In the genomic region with DNA sequence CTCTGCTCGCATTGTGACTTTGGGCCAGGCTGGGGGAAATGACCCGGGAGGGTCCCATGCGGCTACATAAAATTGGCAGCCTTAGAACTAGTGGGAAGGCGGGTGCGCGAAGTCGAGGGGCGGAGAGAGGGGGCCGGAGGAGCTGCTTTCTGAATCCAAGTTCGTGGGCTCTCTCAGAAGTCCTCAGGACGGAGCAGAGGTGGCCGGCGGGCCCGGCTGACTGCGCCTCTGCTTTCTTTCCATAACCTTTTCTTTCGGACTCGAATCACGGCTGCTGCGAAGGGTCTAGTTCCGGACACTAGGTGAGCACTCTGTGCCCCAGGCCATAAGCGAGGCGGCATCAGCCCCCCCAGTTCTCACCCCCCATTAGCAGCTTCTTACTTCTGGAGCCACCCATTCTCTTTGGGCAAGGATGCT, we compare ENCODE assay signal across 8 cellular contexts. TPM values are rescaled to one million over a fixed set of nuclear protein-coding genes. Genes with fewer than 3 reads are reported as not detected.
DNase-seq lines count a peak whose midpoint lies in the region; ATAC-seq, FAIRE-seq and TF ChIP-seq lines count a peak whose summit lies in the region.

A gene with protein sequence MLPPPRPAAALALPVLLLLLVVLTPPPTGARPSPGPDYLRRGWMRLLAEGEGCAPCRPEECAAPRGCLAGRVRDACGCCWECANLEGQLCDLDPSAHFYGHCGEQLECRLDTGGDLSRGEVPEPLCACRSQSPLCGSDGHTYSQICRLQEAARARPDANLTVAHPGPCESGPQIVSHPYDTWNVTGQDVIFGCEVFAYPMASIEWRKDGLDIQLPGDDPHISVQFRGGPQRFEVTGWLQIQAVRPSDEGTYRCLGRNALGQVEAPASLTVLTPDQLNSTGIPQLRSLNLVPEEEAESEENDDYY (plus strand): TSS at position 176 of the 417 bp plus-strand sequence. CDS start 604 bp downstream, outside the sequence.

- H3K9ac ChIP-seq in mesenchymal stem cell (ENCODE audit: low read length): peak within 1 kb of the TSS; percentile 97

- peak within 1 kb of the TSS; percentile 60 for H2AK5ac ChIP-seq in mesenchymal stem cell (ENCODE audit: low read length, severe bottlenecking)

- H3K4me1 ChIP-seq in cardiac muscle cell (ENCODE audit: low read depth) (peaks cover 36% of the 10 kb centered on the region), mesenchymal stem cell (ENCODE audit: control insufficient read depth, insufficient read depth, low read depth, low read length) (peaks cover 37% of the 10 kb centered on the region), aorta (ENCODE audit: control insufficient read depth in 1 of 2, insufficient read depth in 2 of 2, low read length in 2 of 2) (no peaks in the 10 kb centered on the region)

- H4K91ac ChIP-seq in mesenchymal stem cell (ENCODE audit: low read length): peak within 1 kb of the TSS; percentile 99

- H3K4me3 ChIP-seq in cardiac muscle cell (peak within 1 kb of the TSS; percentile 54), brain microvascular endothelial cell (ENCODE audit: low read depth, low read length) (peak within 1 kb of the TSS; percentile 97), mesenchymal stem cell (ENCODE audit: insufficient read depth in 1 of 2, low read depth in 1 of 2, low read length in 2 of 2) (peak within 1 kb of the TSS; percentile 80 to 90), aorta (ENCODE audit: low read length in 2 of 2) (peak within 1 kb of the TSS; percentile 35 to 42)

- peak within 1 kb of the TSS; percentile 91 to 99 for H3K4ac ChIP-seq in mesenchymal stem cell (ENCODE audit: low read depth in 1 of 2, low read length in 2 of 2)

- in situ Hi-C loops in brain microvascular endothelial cell (cut with HindIII; ENCODE audit: low pct_ligation_motif_present, low sequenced_read_pairs): no loop called here

- WGBS in mesenchymal stem cell: 9% methylated on average over 22 of the region's 22 CpGs
- 8 to 10% methylated on average over 22 of the region's 22 CpGs for whole genome bisulfite sequencing in aorta, 2 donors

- H2BK15ac ChIP-seq in mesenchymal stem cell (ENCODE audit: low read depth, poor library complexity, severe bottlenecking): peak within 1 kb of the TSS; percentile 100

- H3K9me3 ChIP-seq in cardiac muscle cell (ENCODE audit: low read depth) (no peaks in the 10 kb centered on the region), mesenchymal stem cell (ENCODE audit: control insufficient read depth, low read length) (no peaks in the 10 kb centered on the region), aorta (ENCODE audit: control insufficient read depth, low read length) (no peaks in the 10 kb centered on the region)

- peak within 1 kb of the TSS; percentile 95 for H3K4me2 ChIP-seq in mesenchymal stem cell (ENCODE audit: low read length, poor library complexity, severe bottlenecking)

- peak within 1 kb of the TSS; percentile 99 for H4K8ac ChIP-seq in mesenchymal stem cell (ENCODE audit: low read length)

- peak within 1 kb of the TSS; percentile 97 for H2BK120ac ChIP-seq in mesenchymal stem cell (ENCODE audit: low read depth, low read length)

- H3K18ac ChIP-seq in mesenchymal stem cell (ENCODE audit: low read depth in 1 of 2, low read length in 2 of 2): peak within 1 kb of the TSS; percentile 98 to 99

- DNase-seq in cardiac muscle cell (ENCODE audit: low read depth in 1 of 2, low spot score in 1 of 2) (peak in 1 of 2 donors; percentile 54), Right ventricle myocardium inferior (ENCODE audit: missing footprints) (no peak), brain microvascular endothelial cell (no peak), mesenchymal stem cell (no peak), aorta (no peak), frontal cortex (ENCODE audit: low spot score in 2 of 2) (no peak)

- H2AFZ ChIP-seq in mesenchymal stem cell (ENCODE audit: low read depth, low read length): peak within 1 kb of the TSS; percentile 66

- peaks cover 6% of the 10 kb centered on the region for H3K79me1 ChIP-seq in mesenchymal stem cell (replicated peaks; ENCODE audit: low read length, poor library complexity, severe bottlenecking)

- H3K23ac ChIP-seq in mesenchymal stem cell (ENCODE audit: low read length in 2 of 2): peak within 1 kb of the TSS in 1 of 2 experiments; percentile 46

- peak within 1 kb of the TSS in 1 of 2 experiments; percentile 92 for H3K14ac ChIP-seq in mesenchymal stem cell (ENCODE audit: low read length in 2 of 2)

- peak within 1 kb of the TSS; percentile 83 to 91 for H2BK12ac ChIP-seq in mesenchymal stem cell (ENCODE audit: low read length in 2 of 2)

- peak within 1 kb of the TSS; percentile 98 for H2BK5ac ChIP-seq in mesenchymal stem cell (ENCODE audit: low read depth, low read length, poor library complexity, severe bottlenecking)

- ATAC-seq in Right ventricle myocardium inferior (no peak), aorta (ENCODE audit: low FRiP score) (no peak), HG02970 (IDR thresholded peaks at IDR 0.05; ENCODE audit: low FRiP score, unreplicated experiment) (no peak), GM18519 (IDR thresholded peaks at IDR 0.05; ENCODE audit: low FRiP score, unreplicated experiment) (no peak)

- TF ChIP-seq CTCF in cardiac muscle cell (IDR thresholded peaks at IDR 0.05; ENCODE audit: low read depth, low read length): no peak
- no peak for TF ChIP-seq CTCF in brain microvascular endothelial cell (IDR thresholded peaks at IDR 0.05; ENCODE audit: low read depth, low read length, missing control alignments)

- intact Hi-C loops in Right ventricle myocardium inferior (cut with DNase I): no loop called here
- intact Hi-C loops in aorta (cut with DNase I): no loop called here

- H3K27ac ChIP-seq in cardiac muscle cell (peak within 1 kb of the TSS; percentile 99), brain microvascular endothelial cell (peak within 1 kb of the TSS; percentile 98), mesenchymal stem cell (ENCODE audit: low read length, poor library complexity, severe bottlenecking) (peak within 1 kb of the TSS; percentile 96), aorta (ENCODE audit: low read depth in 1 of 2, low read length in 2 of 2) (peak within 1 kb of the TSS; percentile 31 to 100)

- FAIRE-seq in frontal cortex (lab: Jason Lieb, UNC): no peak

- H3K27me3 ChIP-seq in cardiac muscle cell: peaks cover 30% of the 10 kb centered on the region
- no peaks in the 10 kb centered on the region for H3K27me3 ChIP-seq in brain microvascular endothelial cell (replicated peaks)
- H3K27me3 ChIP-seq in mesenchymal stem cell (ENCODE audit: control insufficient read depth in 1 of 2, insufficient read depth in 1 of 2, low read length in 2 of 2): peaks cover 0 to 16% of the 10 kb centered on the region in 2 experiments
- H3K27me3 ChIP-seq in aorta (ENCODE audit: control insufficient read depth in 1 of 2, insufficient read depth in 2 of 2, low read length in 1 of 2): no peaks in the 10 kb centered on the region

- H3K36me3 ChIP-seq in cardiac muscle cell (no peaks in the 10 kb centered on the region), brain microvascular endothelial cell (replicated peaks) (no peaks in the 10 kb centered on the region), mesenchymal stem cell (ENCODE audit: control insufficient read depth in 1 of 2, insufficient read depth in 2 of 2, low read depth in 1 of 2, low read length in 2 of 2) (no peaks in the 10 kb centered on the region), aorta (ENCODE audit: control insufficient read depth in 1 of 2, insufficient read depth in 2 of 2, low read length in 1 of 2) (no peaks in the 10 kb centered on the region)

RNA-seq across cellular contexts. Expression of the gene that starts here (rescaled TPM):
- total RNA-seq in cardiac muscle cell: 50.1 and 52.9 TPM in 2 replicates
- 18.2 and 27.5 TPM in 2 replicates for polyA plus RNA-seq in cardiac muscle cell
- total RNA-seq in Right ventricle myocardium inferior: 4.8 TPM
- polyA plus RNA-seq in mesenchymal stem cell (2013, experiment 1 of 2): 4.4 TPM
- polyA plus RNA-seq in mesenchymal stem cell (2013, experiment 2 of 2): 3.9 TPM
- total RNA-seq in aorta: 10 to 100 TPM; 12.4 to 17.6 TPM
- 10 to 100 TPM; 12.9 to 20.7 TPM for polyA plus RNA-seq in aorta
- total RNA-seq in frontal cortex: 0.41 TPM

Comparison
In these comparisons a context has a peak if more than half of its experiments do, and no peak if none do; other contexts are left out.
1. H3K4me3 ChIP-seq: peak in every context shown above with its lines; median percentile 97 in brain microvascular endothelial cell; 85 in mesenchymal stem cell; 54 in cardiac muscle cell; 38 in aorta.